In genomic region chr4:48343531-48343930, GRCh38 we compare ENCODE assay signal across 1 cellular context.
TF ChIP-seq lines count a peak whose summit lies in the region.

No MANE protein-coding gene starts in this region.

TF ChIP-seq in GM12878, 131 proteins besides CTCF, POLR2A, EP300 and RAD21 (continued from another document):
- TF ChIP-seq ZBED1 (IDR thresholded peaks at IDR 0.05; ENCODE audit: borderline replicate concordance) (no peak), NFXL1 (IDR thresholded peaks at IDR 0.05; ENCODE audit: borderline replicate concordance) (no peak), PBX3 (IDR thresholded peaks at IDR 0.05; ENCODE audit: insufficient replicate concordance, low read depth, low read length) (no peak), HSF1 (IDR thresholded peaks at IDR 0.05; ENCODE audit: low read depth, low read length) (no peak), ZNF207 (IDR thresholded peaks at IDR 0.05; ENCODE audit: borderline replicate concordance) (no peak), EGR1 (IDR thresholded peaks at IDR 0.05; ENCODE audit: borderline replicate concordance in 1 of 2, low read depth in 2 of 2, low read length in 2 of 2) (no peak)
